In the genomic region with DNA sequence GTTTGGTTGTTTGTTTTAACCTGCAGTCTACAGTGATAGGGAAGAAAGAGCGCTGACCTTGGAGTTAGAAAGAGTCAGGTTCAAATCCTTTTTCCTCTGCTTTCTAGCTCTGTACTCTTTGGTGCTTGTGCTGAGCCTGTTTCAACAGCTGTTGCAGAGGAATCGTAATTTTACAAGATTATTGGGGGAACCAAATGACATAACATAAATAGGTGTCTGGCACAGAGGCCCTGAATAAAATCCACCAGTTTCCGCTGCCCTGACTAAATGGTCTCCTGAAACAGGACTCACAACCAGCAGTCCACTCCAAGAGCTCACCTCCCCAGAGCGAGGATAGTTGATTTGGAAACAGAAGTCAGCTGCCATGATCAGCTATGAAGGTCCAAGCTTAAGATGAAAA, we compare ENCODE assay signal across 1 cellular context.
TF ChIP-seq lines count a peak whose summit lies in the region.

No MANE protein-coding gene starts in this region.

TF ChIP-seq in WTC11, 78 proteins besides CTCF, POLR2A, EP300 and RAD21 (continued from another document):
- TF ChIP-seq, protein P1, sequence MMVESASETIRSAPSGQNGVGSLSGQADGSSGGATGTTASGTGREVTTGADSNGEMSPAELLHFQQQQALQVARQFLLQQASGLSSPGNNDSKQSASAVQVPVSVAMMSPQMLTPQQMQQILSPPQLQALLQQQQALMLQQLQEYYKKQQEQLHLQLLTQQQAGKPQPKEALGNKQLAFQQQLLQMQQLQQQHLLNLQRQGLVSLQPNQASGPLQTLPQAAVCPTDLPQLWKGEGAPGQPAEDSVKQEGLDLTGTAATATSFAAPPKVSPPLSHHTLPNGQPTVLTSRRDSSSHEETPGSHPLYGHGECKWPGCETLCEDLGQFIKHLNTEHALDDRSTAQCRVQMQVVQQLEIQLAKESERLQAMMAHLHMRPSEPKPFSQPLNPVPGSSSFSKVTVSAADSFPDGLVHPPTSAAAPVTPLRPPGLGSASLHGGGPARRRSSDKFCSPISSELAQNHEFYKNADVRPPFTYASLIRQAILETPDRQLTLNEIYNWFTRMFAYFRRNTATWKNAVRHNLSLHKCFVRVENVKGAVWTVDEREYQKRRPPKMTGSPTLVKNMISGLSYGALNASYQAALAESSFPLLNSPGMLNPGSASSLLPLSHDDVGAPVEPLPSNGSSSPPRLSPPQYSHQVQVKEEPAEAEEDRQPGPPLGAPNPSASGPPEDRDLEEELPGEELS (CRISPR knock-in tag; IDR thresholded peaks at IDR 0.05): no peak
